In the genomic region with DNA sequence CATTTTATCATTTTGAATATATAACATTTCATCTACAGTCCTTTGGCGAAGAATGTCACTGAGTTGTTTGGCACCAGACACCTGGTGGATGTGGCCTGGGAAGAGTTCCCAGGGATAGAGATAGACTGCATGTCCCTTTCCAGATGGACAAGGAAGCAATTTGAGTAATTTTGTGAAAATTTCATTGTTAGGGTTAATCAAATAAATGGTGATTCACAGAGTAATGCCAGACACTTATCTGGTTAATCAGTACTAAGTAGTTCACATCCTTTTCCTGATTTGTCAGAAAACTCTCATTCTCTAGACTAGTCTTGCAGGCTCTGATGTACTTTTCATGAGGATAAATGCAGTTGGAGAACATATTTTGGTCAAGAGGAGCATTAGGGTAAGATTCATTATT, we compare ENCODE assay signal across 20 cellular contexts. TPM values are rescaled to one million over a fixed set of nuclear protein-coding genes. Genes with fewer than 3 reads are reported as not detected.
DNase-seq lines count a peak whose midpoint lies in the region; ATAC-seq, FAIRE-seq and TF ChIP-seq lines count a peak whose summit lies in the region.
"Had no signal": no experiment of that assay in that cellular context is flagged by ENCODE, and none has a peak within 500 bp of the region (broad histone marks: within the 10 kb centered on the region; RNA-seq: fewer than 3 reads in every experiment).

No MANE protein-coding gene starts in this region.

- no peaks in the 10 kb centered on the region for H4K20me1 ChIP-seq in PC-3 (ENCODE audit: low read length)
- H4K20me1 ChIP-seq in HepG2 (ENCODE audit: insufficient read depth, low read length), result no peaks in the 10 kb centered on the region

- H3K27me3 ChIP-seq in PC-3 (ENCODE audit: low read length), result 0 out of 2 replicates have a peak, but pooled peaks cover 8% of the 10 kb centered on the region
- H3K27me3 ChIP-seq in endodermal cell (ENCODE audit: control insufficient read depth, insufficient read depth, low read length, poor library complexity, severe bottlenecking), result no peaks in the 10 kb centered on the region
- H3K27me3 ChIP-seq in HepG2 (ENCODE audit: control insufficient read depth in 1 of 2, insufficient read depth in 2 of 2, low read length in 2 of 2), result no peaks in the 10 kb centered on the region

- H3K36me3 ChIP-seq in PC-3 (ENCODE audit: low read depth, low read length), result no peaks in the 10 kb centered on the region
- no peaks in the 10 kb centered on the region for H3K36me3 ChIP-seq in endodermal cell (ENCODE audit: control insufficient read depth, insufficient read depth, low read length)
- no peaks in the 10 kb centered on the region for H3K36me3 ChIP-seq in HepG2 (replicated peaks in 1 of 2; ENCODE audit: control insufficient read depth in 1 of 2, insufficient read depth in 2 of 2, low read length in 2 of 2)

- TF ChIP-seq RAD21 in HepG2 (CRISPR knock-in tag; IDR thresholded peaks at IDR 0.05), result no peak

- H3K4me1 Mint-ChIP-seq in endodermal cell, result peaks cover 19% of the 10 kb centered on the region
- H3K4me1 Mint-ChIP-seq: CD14-positive monocyte, GM23338, IgD-negative memory B cell had no signal

- CTCF ChIA-PET in PC-3 (lab: Charles Lee) (no interaction called here), HepG2 (lab: Yijun Ruan, JAX; ENCODE audit: low intra/inter-chr PET ratio, low total read pairs) (no interaction called here)

- BruUV-seq in PC-3 (replicated peaks; lab: Mats Ljungman, UMichigan) (no TSS peak), HepG2 (replicated peaks; lab: Mats Ljungman, UMichigan) (no TSS peak)

- H3K27ac ChIP-seq in PC-3 (ENCODE audit: low read length) (no peak overlapping the region), endodermal cell (ENCODE audit: low read depth, low read length) (no peak overlapping the region), HepG2 (ENCODE audit: extremely low read length, insufficient read depth, low read length) (no peak overlapping the region)
- H3K27ac ChIP-seq: A549 had no signal

- no peak for TF ChIP-seq POLR2A in HepG2 (IDR thresholded peaks at IDR 0.05; ENCODE audit: insufficient read depth in 1 of 2, low read depth in 2 of 2, low read length in 2 of 2)

- H3F3A ChIP-seq in PC-3 (ENCODE audit: low read length, unreplicated experiment), result no peaks in the 10 kb centered on the region

- H3K9ac ChIP-seq in PC-3 (ENCODE audit: low read length), result no peak overlapping the region
- no peak overlapping the region for H3K9ac ChIP-seq in endodermal cell (ENCODE audit: extremely low read depth, low read length, poor library complexity, severe bottlenecking)
- no peak overlapping the region for H3K9ac ChIP-seq in HepG2 (ENCODE audit: insufficient read depth, low read depth, low read length)

- no peaks in the 10 kb centered on the region for H3K9me3 ChIP-seq in PC-3 (ENCODE audit: low read length)
- H3K9me3 ChIP-seq in endodermal cell (ENCODE audit: control insufficient read depth, low read length), result no peaks in the 10 kb centered on the region
- H3K9me3 ChIP-seq in HepG2 (ENCODE audit: low read length), result no peaks in the 10 kb centered on the region
- H3K9me3 ChIP-seq: A549 had no signal

- WGBS in endodermal cell (ENCODE audit: insufficient coverage in 1 of 2, insufficient read length in 1 of 2), 2 experiments, result 92% methylated on average over 1 of the region's 1 CpG; no CpG with 5 or more reads in 1 of the 2 experiments
- 94% methylated on average over 1 of the region's 1 CpG for WGBS in HepG2 (ENCODE audit: low lambda C conversion rate)

- no peaks in the 10 kb centered on the region for H3K4me1 ChIP-seq in PC-3 (ENCODE audit: insufficient read depth, low read length)
- peaks cover 12% of the 10 kb centered on the region for H3K4me1 ChIP-seq in endodermal cell (ENCODE audit: control insufficient read depth, insufficient read depth, low read length)
- H3K4me1 ChIP-seq in HepG2 (ENCODE audit: insufficient read depth, low read length), result peaks cover 12% of the 10 kb centered on the region
- H3K4me1 ChIP-seq: A549 had no signal

- intact Hi-C loops in PC-3 (cut with micrococcal nuclease), result no loop called here
- intact Hi-C loops in HepG2 (cut with micrococcal nuclease; ENCODE audit: unreplicated experiment), result no loop called here

- no peaks in the 10 kb centered on the region for H3K9me3 Mint-ChIP-seq in endodermal cell
- H3K9me3 Mint-ChIP-seq: CD8-positive, alpha-beta T cell; GM23338; IgD-negative memory B cell had no signal

- TF ChIP-seq EP300 in HepG2 (IDR thresholded peaks at IDR 0.05; ENCODE audit: low read depth in 2 of 2, low read length in 2 of 2), result no peak
- no peak for TF ChIP-seq EP300 in HepG2 (CRISPR knock-in tag; IDR thresholded peaks at IDR 0.05; ENCODE audit: borderline replicate concordance)

- DNase-seq in Caki2 (ENCODE audit: low read depth) (peak; percentile 1), PC-3 (peak; percentile 11), endodermal cell (no peak), renal cortical epithelial cell (ENCODE audit: low read depth) (peak; percentile 54), HepG2 (ENCODE audit: low spot score) (no peak), RKO (ENCODE audit: low spot score) (no peak)
- no peak for DNase-seq in stimulated activated CD4-positive, alpha-beta T cell treated with anti-CD3 and anti-CD28 coated beads, Interleukin-1b, Interleukin-23, amount 100 ng/mL, for 48 hours
- DNase-seq: CD8-positive, alpha-beta T cell; COR-L47; DMS 273 treated with DMSO at 0.1 percent for 48 hours; DMS79 treated with DMSO at 0.1 percent for 48 hours; EL; H7 had no signal

- no peak for FAIRE-seq in HepG2 (lab: Jason Lieb, UNC)
- FAIRE-seq: A549, G401.6, GM12892 had no signal

- TF ChIP-seq CTCF in PC-3 (conservative IDR thresholded peaks at IDR 0.05; ENCODE audit: low read depth, low read length) (no peak), endodermal cell (conservative IDR thresholded peaks at IDR 0.05) (no peak), HepG2 (CRISPR knock-in tag; IDR thresholded peaks at IDR 0.05) (no peak)

- no peaks in the 10 kb centered on the region for H3K27me3 Mint-ChIP-seq in endodermal cell (ENCODE audit: insufficient read depth)
- H3K27me3 Mint-ChIP-seq: IgD-negative memory B cell had no signal

- H3K27ac Mint-ChIP-seq in endodermal cell, result no peak overlapping the region
- H3K27ac Mint-ChIP-seq: CD14-positive monocyte; CD8-positive, alpha-beta T cell; GM23338; IgD-negative memory B cell had no signal

- H3K79me2 ChIP-seq in PC-3 (ENCODE audit: low read length), result no peaks in the 10 kb centered on the region
- no peaks in the 10 kb centered on the region for H3K79me2 ChIP-seq in HepG2 (ENCODE audit: insufficient read depth, low read length)

- H3K4me3 ChIP-seq in PC-3 (ENCODE audit: low read length) (no peak overlapping the region), endodermal cell (ENCODE audit: low read length) (peak overlapping the region; percentile 59), HepG2 (replicated peaks in 1 of 3; ENCODE audit: insufficient read depth in 1 of 3, low read depth in 2 of 3, low read length in 3 of 3) (no peak overlapping the region)
- H3K4me3 ChIP-seq: A549, GM23338 had no signal

- POLR2A ChIA-PET in PC-3 (lab: Charles Lee; ENCODE audit: unreplicated experiment), result no interaction called here
- POLR2A ChIA-PET in HepG2 (lab: Yijun Ruan, JAX), result no interaction called here

- in situ Hi-C loops in Caki2 (cut with HindIII; ENCODE audit: low pct_unique_long_range_greater_than_20kb, low sequenced_read_pairs) (no loop called here), HepG2 (cut with HindIII; ENCODE audit: extremely low pct_ligation_motif_present, low pct_unique_long_range_greater_than_20kb) (no loop called here)

- H3K9me2 ChIP-seq in PC-3 (replicated peaks; ENCODE audit: low read length), result no peaks in the 10 kb centered on the region

- H3K36me3 Mint-ChIP-seq in endodermal cell (ENCODE audit: low read depth), result no peaks in the 10 kb centered on the region
- H3K36me3 Mint-ChIP-seq: CD14-positive monocyte; CD8-positive, alpha-beta T cell; IgD-negative memory B cell had no signal

- ATAC-seq in PC-3, result 0 out of 2 replicates have a peak, but pooled peaks have one; percentile 18
- ATAC-seq in HepG2, result no peak
- ATAC-seq: A549; CD8-positive, alpha-beta T cell; GM23338 had no signal

- no peak overlapping the region for H3K4me3 Mint-ChIP-seq in endodermal cell
- H3K4me3 Mint-ChIP-seq: CD14-positive monocyte; CD8-positive, alpha-beta T cell; GM23338; IgD-negative memory B cell had no signal

- H2AFZ ChIP-seq in PC-3 (ENCODE audit: low read length) (no peak overlapping the region), HepG2 (ENCODE audit: low read length) (no peak overlapping the region)
- H2AFZ ChIP-seq: GM23338 had no signal

- H3K4me2 ChIP-seq in PC-3 (ENCODE audit: low read length) (no peak overlapping the region), HepG2 (ENCODE audit: low read depth, low read length) (no peak overlapping the region)
- H3K4me2 ChIP-seq: A549, GM23338 had no signal

RNA-seq across cellular contexts. Expression of a gene that starts 41.6 kb away (rescaled TPM):
- not detected in 2 replicates for total RNA-seq in Caki2 (2014; rRNA removed; shearing (Covaris generic); ENCODE audit: low replicate concordance)
- 0.29 TPM in 1 of 2 replicates, not detected in the other for total RNA-seq in PC-3 (2014; rRNA removed)
- total RNA-seq in endodermal cell, result 1 to 10 TPM; 3.3 to 8.8 TPM
- polyA plus RNA-seq in endodermal cell (2013, experiment 1 of 2), result 18.7 TPM
- 17.8 TPM for polyA plus RNA-seq in endodermal cell (2013, experiment 2 of 2)
- 0.10 TPM in 1 of 2 replicates, not detected in the other for total RNA-seq in renal cortical epithelial cell
- total RNA-seq in HepG2 (2016; rRNA removed; fragmentation: Illumina TruSeq; extraction: Trizol), result 5.5 and 8.0 TPM in 2 replicates
- total RNA-seq in HepG2 (2016; cell fraction: cytosol; rRNA removed; fragmentation: Illumina TruSeq; extraction: Trizol; ENCODE audit: low read depth), result 1.1 and 1.2 TPM in 2 replicates
- total RNA-seq in HepG2 (2016; cell fraction: insoluble cytoplasmic fraction; rRNA removed; fragmentation: Illumina TruSeq; extraction: Trizol), result 3.0 and 8.2 TPM in 2 replicates
- total RNA-seq in HepG2 (2016; cell fraction: membrane; rRNA removed; fragmentation: Illumina TruSeq; extraction: Trizol), result 1.3 and 2.0 TPM in 2 replicates
- total RNA-seq in HepG2 (2016; cell fraction: nucleus; rRNA removed; fragmentation: Illumina TruSeq; extraction: Trizol), result 15.4 and 17.2 TPM in 2 replicates
- 8.9 and 9.4 TPM in 2 replicates for polyA plus RNA-seq in HepG2 (2011; rRNA removed)
- 1.8 and 2.6 TPM in 2 replicates for polyA plus RNA-seq in HepG2 (2011; cell fraction: cytosol; rRNA removed)
- 7.4 and 8.3 TPM in 2 replicates for polyA plus RNA-seq in HepG2 (2011; cell fraction: nucleus; rRNA removed)
- polyA plus RNA-seq in HepG2 (2012), result 4.5 and 11.2 TPM in 2 replicates
- polyA plus RNA-seq in HepG2 (2016; cell fraction: cytosol; fragmentation: Illumina TruSeq; extraction: Trizol; ENCODE audit: low read depth), result 0.28 and 0.53 TPM in 2 replicates
- 3.2 and 3.3 TPM in 2 replicates for polyA plus RNA-seq in HepG2 (2016; cell fraction: insoluble cytoplasmic fraction; fragmentation: Illumina TruSeq; extraction: Trizol; ENCODE audit: low read depth)
- polyA plus RNA-seq in HepG2 (2016; cell fraction: membrane; fragmentation: Illumina TruSeq; extraction: Trizol; ENCODE audit: low read depth), result 0.89 and 1.0 TPM in 2 replicates
- 19.3 and 21.3 TPM in 2 replicates for polyA plus RNA-seq in HepG2 (2016; cell fraction: nucleus; fragmentation: Illumina TruSeq; extraction: Trizol; ENCODE audit: insufficient read depth, low read depth)
- 4.0 TPM in 1 of 2 replicates, not detected in the other for polyA minus RNA-seq in HepG2 (2011; rRNA and poly(A)+ RNA removed; ENCODE audit: low replicate concordance)
- polyA minus RNA-seq in HepG2 (2011; cell fraction: cytosol; rRNA and poly(A)+ RNA removed), result 3.3 and 4.3 TPM in 2 replicates
- polyA minus RNA-seq in HepG2 (2011; cell fraction: nucleus; rRNA and poly(A)+ RNA removed), result 39.9 and 43.0 TPM in 2 replicates
- total RNA-seq: CD8-positive, alpha-beta T cell had no signal
- polyA plus RNA-seq: A549, BJ, CD14-positive monocyte, IgD-negative memory B cell had no signal

RNA-seq across cellular contexts. Expression of a gene that starts 46.8 kb away (rescaled TPM):
- total RNA-seq in Caki2 (2014; rRNA removed; shearing (Covaris generic); ENCODE audit: low replicate concordance), result 34.0 and 59.6 TPM in 2 replicates
- total RNA-seq in PC-3 (2014; rRNA removed) (55.9 and 66.9 TPM in 2 replicates), endodermal cell (10 to 100 TPM; 54.6 to 56.9 TPM), renal cortical epithelial cell (36.5 and 43.5 TPM in 2 replicates), HepG2 (2016; rRNA removed; fragmentation: Illumina TruSeq; extraction: Trizol) (73.5 and 120 TPM in 2 replicates)
- 41.2 TPM for polyA plus RNA-seq in endodermal cell (2013, experiment 1 of 2)
- polyA plus RNA-seq in endodermal cell (2013, experiment 2 of 2), result 35.7 TPM
- total RNA-seq in HepG2 (2016; cell fraction: cytosol; rRNA removed; fragmentation: Illumina TruSeq; extraction: Trizol; ENCODE audit: low read depth), result 8.6 and 12.4 TPM in 2 replicates
- total RNA-seq in HepG2 (2016; cell fraction: insoluble cytoplasmic fraction; rRNA removed; fragmentation: Illumina TruSeq; extraction: Trizol), result 77.7 and 131 TPM in 2 replicates
- 21.5 and 21.9 TPM in 2 replicates for total RNA-seq in HepG2 (2016; cell fraction: membrane; rRNA removed; fragmentation: Illumina TruSeq; extraction: Trizol)
- 61.7 and 64.3 TPM in 2 replicates for total RNA-seq in HepG2 (2016; cell fraction: nucleus; rRNA removed; fragmentation: Illumina TruSeq; extraction: Trizol)
- polyA plus RNA-seq in HepG2 (2011; rRNA removed), result 16.8 and 19.1 TPM in 2 replicates
- 14.7 and 23.5 TPM in 2 replicates for polyA plus RNA-seq in HepG2 (2011; cell fraction: cytosol; rRNA removed)
- 14.9 and 17.8 TPM in 2 replicates for polyA plus RNA-seq in HepG2 (2011; cell fraction: nucleus; rRNA removed)
- 21.4 and 44.2 TPM in 2 replicates for polyA plus RNA-seq in HepG2 (2012)
- polyA plus RNA-seq in HepG2 (2016; cell fraction: cytosol; fragmentation: Illumina TruSeq; extraction: Trizol; ENCODE audit: low read depth), result 5.1 and 6.2 TPM in 2 replicates
- polyA plus RNA-seq in HepG2 (2016; cell fraction: insoluble cytoplasmic fraction; fragmentation: Illumina TruSeq; extraction: Trizol; ENCODE audit: low read depth), result 159 and 173 TPM in 2 replicates
- polyA plus RNA-seq in HepG2 (2016; cell fraction: membrane; fragmentation: Illumina TruSeq; extraction: Trizol; ENCODE audit: low read depth), result 13.2 and 13.9 TPM in 2 replicates
- 94.3 and 97.6 TPM in 2 replicates for polyA plus RNA-seq in HepG2 (2016; cell fraction: nucleus; fragmentation: Illumina TruSeq; extraction: Trizol; ENCODE audit: insufficient read depth, low read depth)
- 46.2 and 154 TPM in 2 replicates for polyA minus RNA-seq in HepG2 (2011; rRNA and poly(A)+ RNA removed; ENCODE audit: low replicate concordance)
- 10.7 and 16.1 TPM in 2 replicates for polyA minus RNA-seq in HepG2 (2011; cell fraction: cytosol; rRNA and poly(A)+ RNA removed)
- 93.9 and 120 TPM in 2 replicates for polyA minus RNA-seq in HepG2 (2011; cell fraction: nucleus; rRNA and poly(A)+ RNA removed)

Comparison
In these comparisons a context has a peak if more than half of its experiments do, and no peak if none do; other contexts are left out.
1. DNase-seq: peak in Caki2 (single experiment), PC-3 (single experiment) and renal cortical epithelial cell (single experiment); none in endodermal cell (single experiment), HepG2 (single experiment), RKO (single experiment) and stimulated activated CD4-positive, alpha-beta T cell treated with anti-CD3 and anti-CD28 coated beads, Interleukin-1b, Interleukin-23, amount 100 ng/mL, for 48 hours (single experiment).